ENCODE assay signal across 36 cellular contexts in genomic region chr6:75219213-75219612, GRCh38. TPM values are rescaled to one million over a fixed set of nuclear protein-coding genes. Genes with fewer than 3 reads are reported as not detected.
"Had no signal": no experiment of that assay in that cellular context is flagged by ENCODE, and none has a peak within 500 bp of the region (broad histone marks: within the 10 kb centered on the region; RNA-seq: fewer than 3 reads in every experiment).

No MANE protein-coding gene starts in this region.

- ATAC-seq: activated CD8-positive, alpha-beta memory T cell treated with anti-CD3 and anti-CD28 coated beads, Interleukin-2, amount 10 ng/mL, durations not matched to agents 7 days and 5 days; activated CD8-positive, alpha-beta T cell treated with anti-CD3 and anti-CD28 coated beads, Interleukin-2, amount 10 ng/mL, durations not matched to agents 7 days and 5 days; activated naive CD8-positive, alpha-beta T cell treated with anti-CD3 and anti-CD28 coated beads, Interleukin-2, amount 50 U/mL, for 24 hours had no signal

- H3K4me3 ChIP-seq: ascending aorta, cardiac muscle cell had no signal

- H3K27ac ChIP-seq: ascending aorta, cardiac muscle cell, VCaP had no signal

- H3K27ac Mint-ChIP-seq: activated B cell treated with CpG ODN at 0.5 μM for 24 hours; activated CD4-positive, alpha-beta memory T cell treated with anti-CD3 and anti-CD28 coated beads for 36 hours; activated CD4-positive, alpha-beta T cell treated with anti-CD3 and anti-CD28 coated beads, Interleukin-2, amount 10 ng/mL, durations not matched to agents 24 days and 14 days; activated CD8-positive, alpha-beta memory T cell treated with anti-CD3 and anti-CD28 coated beads, Interleukin-2, amount 10 ng/mL, durations not matched to agents 7 days and 5 days; activated CD8-positive, alpha-beta T cell treated with anti-CD3 and anti-CD28 coated beads, Interleukin-2, amount 10 ng/mL, durations not matched to agents 7 days and 5 days; activated naive CD4-positive, alpha-beta T cell treated with anti-CD3 and anti-CD28 coated beads, Interleukin-2, amount 10 ng/mL, durations not matched to agents 7 days and 5 days; activated naive CD4-positive, alpha-beta T cell treated with anti-CD3 and anti-CD28 coated beads, Interleukin-2, amount 50 U/mL, for 24 hours; activated naive CD8-positive, alpha-beta T cell; activated naive CD8-positive, alpha-beta T cell treated with anti-CD3 and anti-CD28 coated beads, Interleukin-2, amount 10 ng/mL, durations not matched to agents 7 days and 5 days; activated naive CD8-positive, alpha-beta T cell treated with anti-CD3 and anti-CD28 coated beads, Interleukin-2, amount 50 U/mL, for 24 hours; activated T-cell treated with anti-CD3 and anti-CD28 coated beads, Interleukin-2, amount 50 U/mL, for 24 hours; activated T-helper 2 cell treated with anti-CD3 and anti-CD28 coated beads, Interferon-gamma antibody, Interleukin-2, Interleukin-4, amounts not matched to agents 10 μg/mL and 5 μg/mL and 100 μg/mL, durations not matched to agents 14 hours and 24 hours and 36 hours; brain; T-helper 1 cell treated with Interleukin-12 subunit alpha and Interleukin-12 subunit beta and Interleukin-4 antibody, amounts not matched to agents 30 μg/mL and 1 μg/mL, for 36 hours; T-helper 2 cell treated with Interferon-gamma antibody and Interleukin-4, amounts not matched to agents 5 μg/mL and 100 μg/mL, for 36 hours had no signal

- H3K36me3 Mint-ChIP-seq: activated CD4-positive, alpha-beta memory T cell treated with anti-CD3 and anti-CD28 coated beads for 36 hours; activated CD8-positive, alpha-beta memory T cell treated with anti-CD3 and anti-CD28 coated beads, Interleukin-2, amount 10 ng/mL, durations not matched to agents 7 days and 5 days; activated naive CD4-positive, alpha-beta T cell treated with anti-CD3 and anti-CD28 coated beads, Interleukin-2, amount 10 ng/mL, durations not matched to agents 7 days and 5 days; activated naive CD4-positive, alpha-beta T cell treated with anti-CD3 and anti-CD28 coated beads, Interleukin-2, amount 50 U/mL, for 24 hours; activated naive CD8-positive, alpha-beta T cell; activated naive CD8-positive, alpha-beta T cell treated with anti-CD3 and anti-CD28 coated beads, Interleukin-2, amount 10 ng/mL, durations not matched to agents 7 days and 5 days; brain had no signal

- H3K36me3 ChIP-seq: ascending aorta, cardiac muscle cell had no signal

- H3K9me3 ChIP-seq: ascending aorta had no signal

- H3K4me3 Mint-ChIP-seq: activated B cell treated with CpG ODN at 0.5 μM for 24 hours; activated CD4-positive, alpha-beta memory T cell treated with anti-CD3 and anti-CD28 coated beads for 36 hours; activated CD4-positive, alpha-beta T cell treated with anti-CD3 and anti-CD28 coated beads, Interleukin-2, amount 10 ng/mL, durations not matched to agents 24 days and 14 days; activated CD8-positive, alpha-beta memory T cell treated with anti-CD3 and anti-CD28 coated beads, Interleukin-2, amount 10 ng/mL, durations not matched to agents 7 days and 5 days; activated CD8-positive, alpha-beta T cell treated with anti-CD3 and anti-CD28 coated beads, Interleukin-2, amount 10 ng/mL, durations not matched to agents 7 days and 5 days; activated naive CD4-positive, alpha-beta T cell treated with anti-CD3 and anti-CD28 coated beads, Interleukin-2, amount 10 ng/mL, durations not matched to agents 7 days and 5 days; activated naive CD4-positive, alpha-beta T cell treated with anti-CD3 and anti-CD28 coated beads, Interleukin-2, amount 50 U/mL, for 24 hours; activated naive CD8-positive, alpha-beta T cell; activated naive CD8-positive, alpha-beta T cell treated with anti-CD3 and anti-CD28 coated beads, Interleukin-2, amount 10 ng/mL, durations not matched to agents 7 days and 5 days; activated naive CD8-positive, alpha-beta T cell treated with anti-CD3 and anti-CD28 coated beads, Interleukin-2, amount 50 U/mL, for 24 hours; activated T-cell treated with anti-CD3 and anti-CD28 coated beads, Interleukin-2, amount 50 U/mL, for 24 hours; brain; central memory CD8-positive, alpha-beta T cell; T-helper 1 cell treated with Interleukin-12 subunit alpha and Interleukin-12 subunit beta and Interleukin-4 antibody, amounts not matched to agents 30 μg/mL and 1 μg/mL, for 36 hours; T-helper 2 cell treated with Interferon-gamma antibody and Interleukin-4, amounts not matched to agents 5 μg/mL and 100 μg/mL, for 36 hours had no signal

- H3K9me3 Mint-ChIP-seq: activated B cell treated with CpG ODN at 0.5 μM for 24 hours; activated CD4-positive, alpha-beta memory T cell treated with anti-CD3 and anti-CD28 coated beads for 36 hours; activated CD4-positive, alpha-beta T cell treated with anti-CD3 and anti-CD28 coated beads, Interleukin-2, amount 10 ng/mL, durations not matched to agents 24 days and 14 days; activated naive CD4-positive, alpha-beta T cell treated with anti-CD3 and anti-CD28 coated beads, Interleukin-2, amount 10 ng/mL, durations not matched to agents 7 days and 5 days; activated naive CD4-positive, alpha-beta T cell treated with anti-CD3 and anti-CD28 coated beads, Interleukin-2, amount 50 U/mL, for 24 hours; activated naive CD8-positive, alpha-beta T cell treated with anti-CD3 and anti-CD28 coated beads, Interleukin-2, amount 10 ng/mL, durations not matched to agents 7 days and 5 days; activated naive CD8-positive, alpha-beta T cell treated with anti-CD3 and anti-CD28 coated beads, Interleukin-2, amount 50 U/mL, for 24 hours; activated T-cell treated with anti-CD3 and anti-CD28 coated beads, Interleukin-2, amount 50 U/mL, for 24 hours; activated T-helper 2 cell treated with anti-CD3 and anti-CD28 coated beads, Interferon-gamma antibody, Interleukin-2, Interleukin-4, amounts not matched to agents 10 μg/mL and 5 μg/mL and 100 μg/mL, durations not matched to agents 14 hours and 24 hours and 36 hours; brain; central memory CD8-positive, alpha-beta T cell; T-helper 1 cell treated with Interleukin-12 subunit alpha and Interleukin-12 subunit beta and Interleukin-4 antibody, amounts not matched to agents 30 μg/mL and 1 μg/mL, for 36 hours; T-helper 2 cell treated with Interferon-gamma antibody and Interleukin-4, amounts not matched to agents 5 μg/mL and 100 μg/mL, for 36 hours had no signal

- DNase-seq: activated B cell treated with CpG ODN at 0.5 μM for 24 hours; activated CD4-positive, alpha-beta memory T cell treated with anti-CD3 and anti-CD28 coated beads for 36 hours; activated CD4-positive, alpha-beta T cell treated with anti-CD3 and anti-CD28 coated beads for 4 hours; activated CD4-positive, alpha-beta T cell treated with anti-CD3 and anti-CD28 coated beads, Interleukin-2, amount 10 ng/mL, durations not matched to agents 24 days and 14 days; activated CD4-positive, alpha-beta T cell treated with anti-CD3 and anti-CD28 coated beads, Interleukin-2, amount 50 U/mL, for 1 hour; activated CD4-positive, alpha-beta T cell treated with anti-CD3 and anti-CD28 coated beads, Interleukin-2, amount 50 U/mL, for 4 hours; activated CD4-positive, CD25-positive, alpha-beta regulatory T cell treated with anti-CD3 and anti-CD28 coated beads, Interleukin-2, amount 50 U/mL, for 72 hours; activated CD8-positive, alpha-beta memory T cell treated with anti-CD3 and anti-CD28 coated beads for 24 hours; activated CD8-positive, alpha-beta memory T cell treated with anti-CD3 and anti-CD28 coated beads, Interleukin-2, amount 10 ng/mL, durations not matched to agents 7 days and 5 days; activated CD8-positive, alpha-beta memory T cell treated with anti-CD3 and anti-CD28 coated beads, Interleukin-2, amount 50 U/mL, for 48 hours; activated CD8-positive, alpha-beta T cell treated with anti-CD3 and anti-CD28 coated beads, Interleukin-2, amount 10 ng/mL, durations not matched to agents 7 days and 5 days; activated effector memory CD4-positive, alpha-beta T cell treated with Interleukin-2 at 50 U/mL for 16 hours; activated gamma-delta T cell; activated naive CD4-positive, alpha-beta T cell treated with anti-CD3 and anti-CD28 coated beads, Interleukin-2, amount 10 ng/mL, durations not matched to agents 7 days and 5 days; activated naive CD4-positive, alpha-beta T cell treated with Interleukin-2 at 50 U/mL for 16 hours; activated naive CD8-positive, alpha-beta T cell treated with anti-CD3 and anti-CD28 coated beads, Interleukin-2, amount 10 ng/mL, durations not matched to agents 7 days and 5 days; activated naive CD8-positive, alpha-beta T cell treated with anti-CD3 and anti-CD28 coated beads, Interleukin-2, amount 50 U/mL, for 24 hours; activated T-cell treated with anti-CD3 and anti-CD28 coated beads, Interleukin-2, amount 50 U/mL, for 24 hours; activated T-cell treated with anti-CD3 and anti-CD28 coated beads, Interleukin-2, amount 50 U/mL, for 48 hours; amygdala; anterior cingulate cortex; caudate nucleus; cerebellar nuclear complex; T-helper 1 cell; T-helper 2 cell; T-helper 9 cell had no signal

- H3K4me1 Mint-ChIP-seq: activated CD8-positive, alpha-beta memory T cell treated with anti-CD3 and anti-CD28 coated beads, Interleukin-2, amount 10 ng/mL, durations not matched to agents 7 days and 5 days; activated naive CD4-positive, alpha-beta T cell treated with anti-CD3 and anti-CD28 coated beads, Interleukin-2, amount 10 ng/mL, durations not matched to agents 7 days and 5 days; activated naive CD4-positive, alpha-beta T cell treated with anti-CD3 and anti-CD28 coated beads, Interleukin-2, amount 50 U/mL, for 24 hours; activated naive CD8-positive, alpha-beta T cell treated with anti-CD3 and anti-CD28 coated beads, Interleukin-2, amount 10 ng/mL, durations not matched to agents 7 days and 5 days; central memory CD8-positive, alpha-beta T cell had no signal

- H3K27me3 ChIP-seq: ascending aorta, cardiac muscle cell had no signal

RNA-seq across cellular contexts. Expression of gene COL12A1, which starts 13.4 kb away (rescaled TPM):
- total RNA-seq: activated B cell treated with CpG ODN at 0.5 μM for 24 hours; activated CD4-positive, alpha-beta memory T cell treated with anti-CD3 and anti-CD28 coated beads for 36 hours; activated CD8-positive, alpha-beta memory T cell treated with anti-CD3 and anti-CD28 coated beads, Interleukin-2, amount 10 ng/mL, durations not matched to agents 7 days and 5 days; activated naive CD8-positive, alpha-beta T cell treated with anti-CD3 and anti-CD28 coated beads, Interleukin-2, amount 10 ng/mL, durations not matched to agents 7 days and 5 days; activated T-helper 2 cell treated with anti-CD3 and anti-CD28 coated beads, Interferon-gamma antibody, Interleukin-2, Interleukin-4, amounts not matched to agents 10 μg/mL and 5 μg/mL and 100 μg/mL, durations not matched to agents 14 hours and 24 hours and 36 hours had no signal
